Comparison of ENCODE assay signal across 8 cellular contexts in the genomic region with DNA sequence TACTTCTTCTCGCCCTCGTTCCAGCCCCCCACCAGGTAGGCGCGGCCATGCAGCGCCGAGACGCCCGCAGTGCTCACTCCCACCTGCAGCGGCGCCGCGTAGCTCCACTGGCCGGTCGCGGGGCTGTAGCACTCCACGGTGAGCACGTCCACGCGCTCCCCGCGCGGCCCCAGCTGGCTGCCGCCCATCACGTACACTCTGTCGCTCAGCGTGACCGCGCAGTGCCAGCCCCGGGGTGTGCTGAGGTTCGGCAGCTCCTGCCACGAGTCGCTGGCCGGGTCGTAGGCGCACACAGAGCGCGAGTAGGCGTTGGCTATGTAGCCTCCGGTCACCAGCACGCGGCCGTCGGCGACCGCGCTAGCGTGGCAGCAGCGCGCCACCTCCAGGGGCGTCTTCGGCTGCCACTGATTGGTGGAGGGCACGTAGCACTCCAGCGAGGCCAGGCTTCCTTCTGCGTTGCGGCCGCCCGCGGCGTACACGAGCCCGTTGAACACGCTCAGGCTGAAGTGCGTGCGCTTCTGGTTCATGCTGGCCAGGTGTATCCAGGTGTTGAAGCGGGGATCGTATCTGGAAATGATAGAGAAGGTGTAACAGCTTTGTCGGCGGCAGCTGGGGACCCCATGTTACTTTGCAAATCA. TPM values are rescaled to one million over a fixed set of nuclear protein-coding genes. Genes with fewer than 3 reads are reported as not detected.
DNase-seq lines count a peak whose midpoint lies in the region; ATAC-seq and TF ChIP-seq lines count a peak whose summit lies in the region.

No MANE protein-coding gene starts in this region.

- H3K9me3 Mint-ChIP-seq in activated T-helper 17 cell treated with anti-CD3 and anti-CD28 coated beads, Interleukin-2, amount 50 U/mL, for 72 hours, result no peaks in the 10 kb centered on the region
- H3K9me3 Mint-ChIP-seq in stimulated activated naive CD8-positive, alpha-beta T cell treated with anti-CD3 and anti-CD28 coated beads, Interleukin-15, Interleukin-2, amounts not matched to agents 100 ng/mL and 50 ng/mL, for 24 hours, result no peaks in the 10 kb centered on the region

- H3K4me2 ChIP-seq in PC-9, result peak overlapping the region; percentile 88
- H3K4me2 ChIP-seq in neural cell (ENCODE audit: low read length), result peak overlapping the region; percentile 54

- H3K4me1 ChIP-seq in PC-9 (replicated peaks; ENCODE audit: insufficient read depth), result peaks cover 20% of the 10 kb centered on the region

- POLR2A ChIA-PET in PC-9 (lab: Charles Lee; ENCODE audit: unreplicated experiment), result interaction anchor here (0.6 to 0.8 kb wide), 2 partner anchors 36 to 76 kb away, joined by 4 to 5 read pairs; no protein-coding TSS in a partner anchor

- peak; percentile 37 for TF ChIP-seq EP300 in neural cell (conservative IDR thresholded peaks at IDR 0.05; ENCODE audit: poor library complexity, severe bottlenecking)

- H3K27ac Mint-ChIP-seq in activated T-helper 17 cell treated with anti-CD3 and anti-CD28 coated beads, Interleukin-2, amount 50 U/mL, for 72 hours, result peak overlapping the region; percentile 88
- peak overlapping the region; percentile 82 for H3K27ac Mint-ChIP-seq in stimulated activated naive CD8-positive, alpha-beta T cell treated with anti-CD3 and anti-CD28 coated beads, Interleukin-15, Interleukin-2, amounts not matched to agents 100 ng/mL and 50 ng/mL, for 24 hours

- H2AFZ ChIP-seq in PC-9, result peak overlapping the region; percentile 94
- H2AFZ ChIP-seq in neural cell (ENCODE audit: low read depth, low read length), result peak overlapping the region; percentile 83

- H4K20me1 ChIP-seq in PC-9 (ENCODE audit: insufficient read depth), result no peaks in the 10 kb centered on the region
- no peaks in the 10 kb centered on the region for H4K20me1 ChIP-seq in neural cell (ENCODE audit: insufficient read depth)

- peaks cover 14% of the 10 kb centered on the region for H3K4me1 Mint-ChIP-seq in activated T-helper 17 cell treated with anti-CD3 and anti-CD28 coated beads, Interleukin-2, amount 50 U/mL, for 72 hours
- peaks cover 35% of the 10 kb centered on the region for H3K4me1 Mint-ChIP-seq in stimulated activated naive CD8-positive, alpha-beta T cell treated with anti-CD3 and anti-CD28 coated beads, Interleukin-15, Interleukin-2, amounts not matched to agents 100 ng/mL and 50 ng/mL, for 24 hours (ENCODE audit: low read depth)

- peaks cover 5% of the 10 kb centered on the region for H3K36me3 Mint-ChIP-seq in activated T-helper 17 cell treated with anti-CD3 and anti-CD28 coated beads, Interleukin-2, amount 50 U/mL, for 72 hours (ENCODE audit: low read depth)
- no peaks in the 10 kb centered on the region for H3K36me3 Mint-ChIP-seq in stimulated activated naive CD8-positive, alpha-beta T cell treated with anti-CD3 and anti-CD28 coated beads, Interleukin-15, Interleukin-2, amounts not matched to agents 100 ng/mL and 50 ng/mL, for 24 hours (ENCODE audit: low read depth)

- DNase-seq in D341Med (ENCODE audit: low spot score) (peak; percentile 92), HUDEP-2 (lab: John Stamatoyannopoulos, UW; ENCODE audit: unreplicated experiment in 76 of 76) (peak; percentile 28 to 95 (median 88)), PC-9 (peak; percentile 82 to 89), foreskin fibroblast (peak; percentile 37 to 77)

- H3K9me3 ChIP-seq in PC-9 (ENCODE audit: insufficient read depth, low read depth) (no peaks in the 10 kb centered on the region; the same call in none of the 2 replicates), neural cell (ENCODE audit: low read length) (no peaks in the 10 kb centered on the region)

- ATAC-seq in GM21515 (IDR thresholded peaks at IDR 0.05; ENCODE audit: unreplicated experiment), result peak; percentile 72
- peak; percentile 92 for ATAC-seq in activated T-helper 17 cell treated with anti-CD3 and anti-CD28 coated beads, Interleukin-2, amount 50 U/mL, for 72 hours (replicated peaks)

- no peak for TF ChIP-seq RAD21 in neural cell (conservative IDR thresholded peaks at IDR 0.05)

- TF ChIP-seq CTCF in PC-9 (conservative IDR thresholded peaks at IDR 0.05), result no peak; the same call in 1 of the 2 replicates
- TF ChIP-seq CTCF in foreskin fibroblast (IDR thresholded peaks at IDR 0.05; ENCODE audit: low read depth, low read length), result no peak
- TF ChIP-seq CTCF in neural cell (IDR thresholded peaks at IDR 0.05; ENCODE audit: poor library complexity, severe bottlenecking), result peak; percentile 63

- H3K27me3 Mint-ChIP-seq in activated T-helper 17 cell treated with anti-CD3 and anti-CD28 coated beads, Interleukin-2, amount 50 U/mL, for 72 hours, result no peaks in the 10 kb centered on the region
- no peaks in the 10 kb centered on the region for H3K27me3 Mint-ChIP-seq in stimulated activated naive CD8-positive, alpha-beta T cell treated with anti-CD3 and anti-CD28 coated beads, Interleukin-15, Interleukin-2, amounts not matched to agents 100 ng/mL and 50 ng/mL, for 24 hours

- intact Hi-C loops in PC-9 (cut with micrococcal nuclease; ENCODE audit: unreplicated experiment), result loop anchor here (1.0 to 10.0 kb wide), 9 partner anchors 21 to 548 kb away; a partner anchor contains a TSS

- peaks cover 14% of the 10 kb centered on the region for H3K36me3 ChIP-seq in PC-9 (ENCODE audit: low read depth)
- H3K36me3 ChIP-seq in neural cell (ENCODE audit: insufficient read depth, low read length), result no peaks in the 10 kb centered on the region

- H3K27ac ChIP-seq in PC-9, result peak overlapping the region; percentile 90
- H3K27ac ChIP-seq in neural cell (ENCODE audit: low read length), result peak overlapping the region; percentile 21

- peak overlapping the region; percentile 55 for H3K9ac ChIP-seq in neural cell (ENCODE audit: low read length)

- H3K79me2 ChIP-seq in PC-9 (ENCODE audit: low read depth) (peaks cover 17% of the 10 kb centered on the region), neural cell (replicated peaks; ENCODE audit: insufficient read depth, low read length) (no peaks in the 10 kb centered on the region)

- H3F3A ChIP-seq in PC-9 (ENCODE audit: insufficient read depth, low read depth) (peaks cover 5% of the 10 kb centered on the region), neural cell (ENCODE audit: insufficient read depth, low read length, poor library complexity, severe bottlenecking) (no peaks in the 10 kb centered on the region)

- peak overlapping the region; percentile 91 for H3K4me3 Mint-ChIP-seq in activated T-helper 17 cell treated with anti-CD3 and anti-CD28 coated beads, Interleukin-2, amount 50 U/mL, for 72 hours
- peak overlapping the region; percentile 86 for H3K4me3 Mint-ChIP-seq in stimulated activated naive CD8-positive, alpha-beta T cell treated with anti-CD3 and anti-CD28 coated beads, Interleukin-15, Interleukin-2, amounts not matched to agents 100 ng/mL and 50 ng/mL, for 24 hours

- no peaks in the 10 kb centered on the region for H3K9me2 ChIP-seq in PC-9 (ENCODE audit: insufficient read depth)
- H3K9me2 ChIP-seq in neural cell (ENCODE audit: insufficient read depth, low read length), result no peaks in the 10 kb centered on the region

- no TSS peak for BruUV-seq in PC-9 (replicated peaks; lab: Mats Ljungman, UMichigan)

- H3K4me3 ChIP-seq in PC-9 (peak overlapping the region; percentile 65), foreskin fibroblast (ENCODE audit: low read depth in 1 of 2, low read length in 2 of 2) (peak overlapping the region; percentile 58 to 63), neural cell (ENCODE audit: low read length) (peak overlapping the region; percentile 86)

- CTCF ChIA-PET in PC-9 (lab: Charles Lee), result interaction anchor here (0.6 to 1.5 kb wide), 7 partner anchors 22 to 695 kb away, joined by 3 to 9 read pairs (median 5); no protein-coding TSS in a partner anchor

- H3K27me3 ChIP-seq in PC-9 (ENCODE audit: insufficient read depth, low read depth) (no peaks in the 10 kb centered on the region), neural cell (ENCODE audit: insufficient read depth, low read depth, low read length) (peaks cover 10% of the 10 kb centered on the region)

TF ChIP-seq in neural cell, 6 proteins besides CTCF, POLR2A, EP300 and RAD21:
- no peak for TF ChIP-seq EZH2 (IDR thresholded peaks at IDR 0.05; ENCODE audit: borderline replicate concordance, insufficient read depth, low read length, poor library complexity, severe bottlenecking)
- no peak for TF ChIP-seq POLR2AphosphoS5 (IDR thresholded peaks at IDR 0.05)
- peak; percentile 28 for TF ChIP-seq SMC3 (conservative IDR thresholded peaks at IDR 0.05; ENCODE audit: poor library complexity)
- TF ChIP-seq, protein P1, sequence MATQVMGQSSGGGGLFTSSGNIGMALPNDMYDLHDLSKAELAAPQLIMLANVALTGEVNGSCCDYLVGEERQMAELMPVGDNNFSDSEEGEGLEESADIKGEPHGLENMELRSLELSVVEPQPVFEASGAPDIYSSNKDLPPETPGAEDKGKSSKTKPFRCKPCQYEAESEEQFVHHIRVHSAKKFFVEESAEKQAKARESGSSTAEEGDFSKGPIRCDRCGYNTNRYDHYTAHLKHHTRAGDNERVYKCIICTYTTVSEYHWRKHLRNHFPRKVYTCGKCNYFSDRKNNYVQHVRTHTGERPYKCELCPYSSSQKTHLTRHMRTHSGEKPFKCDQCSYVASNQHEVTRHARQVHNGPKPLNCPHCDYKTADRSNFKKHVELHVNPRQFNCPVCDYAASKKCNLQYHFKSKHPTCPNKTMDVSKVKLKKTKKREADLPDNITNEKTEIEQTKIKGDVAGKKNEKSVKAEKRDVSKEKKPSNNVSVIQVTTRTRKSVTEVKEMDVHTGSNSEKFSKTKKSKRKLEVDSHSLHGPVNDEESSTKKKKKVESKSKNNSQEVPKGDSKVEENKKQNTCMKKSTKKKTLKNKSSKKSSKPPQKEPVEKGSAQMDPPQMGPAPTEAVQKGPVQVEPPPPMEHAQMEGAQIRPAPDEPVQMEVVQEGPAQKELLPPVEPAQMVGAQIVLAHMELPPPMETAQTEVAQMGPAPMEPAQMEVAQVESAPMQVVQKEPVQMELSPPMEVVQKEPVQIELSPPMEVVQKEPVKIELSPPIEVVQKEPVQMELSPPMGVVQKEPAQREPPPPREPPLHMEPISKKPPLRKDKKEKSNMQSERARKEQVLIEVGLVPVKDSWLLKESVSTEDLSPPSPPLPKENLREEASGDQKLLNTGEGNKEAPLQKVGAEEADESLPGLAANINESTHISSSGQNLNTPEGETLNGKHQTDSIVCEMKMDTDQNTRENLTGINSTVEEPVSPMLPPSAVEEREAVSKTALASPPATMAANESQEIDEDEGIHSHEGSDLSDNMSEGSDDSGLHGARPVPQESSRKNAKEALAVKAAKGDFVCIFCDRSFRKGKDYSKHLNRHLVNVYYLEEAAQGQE (IDR thresholded peaks at IDR 0.05; ENCODE audit: borderline replicate concordance), result peak; percentile 38
- TF ChIP-seq TAF1 (IDR thresholded peaks at IDR 0.05; ENCODE audit: low read depth), result no peak
- peak; percentile 83 for TF ChIP-seq MXI1 (conservative IDR thresholded peaks at IDR 0.05; ENCODE audit: poor library complexity, severe bottlenecking)

RNA-seq across cellular contexts. Expression of a gene that starts 13.7 kb away (rescaled TPM):
- total RNA-seq in PC-9 (2021), result 0.93 and 1.1 TPM in 2 replicates
- under 1 TPM; 0.28 to 0.42 TPM for total RNA-seq in activated T-helper 17 cell treated with anti-CD3 and anti-CD28 coated beads, Interleukin-2, amount 50 U/mL, for 72 hours
- polyA plus RNA-seq in neural cell, result 0.30 and 0.70 TPM in 2 replicates
- 0.12 and 0.49 TPM in 2 replicates for polyA minus RNA-seq in neural cell

Comparison
In these comparisons a context has a peak if more than half of its experiments do, and no peak if none do; other contexts are left out.
1. Peak in every context shown above with its lines: DNase-seq, ATAC-seq, H3K4me3 ChIP-seq and H3K27ac ChIP-seq.